Comparison of ENCODE assay signal across 2 cellular contexts in genomic region chr14:34139160-34140121, GRCh38.
TF ChIP-seq lines count a peak whose summit lies in the region.

No MANE protein-coding gene starts in this region.

TF ChIP-seq in HEK293, 187 proteins besides CTCF, POLR2A, EP300 and RAD21 (continued from another document):
- TF ChIP-seq PRDM10 (tag by site-specific recombination; IDR thresholded peaks at IDR 0.05) (0 out of 2 replicates have a peak, but pooled peaks have one; percentile 25), KLF1 (tag by site-specific recombination; IDR thresholded peaks at IDR 0.05) (peak; percentile 33; the same call in 1 of the 2 replicates), ZFP69B (tag by site-specific recombination; IDR thresholded peaks at IDR 0.05) (peak; percentile 72), ZSCAN16 (tag by site-specific recombination; IDR thresholded peaks at IDR 0.05) (peak; percentile 98), ZNF692 (tag by site-specific recombination; IDR thresholded peaks at IDR 0.05) (peak; percentile 55)

TF ChIP-seq in K562, 482 proteins besides CTCF, POLR2A, EP300 and RAD21 (continued from another document):
- TF ChIP-seq MGA (IDR thresholded peaks at IDR 0.05) (0 out of 2 replicates have a peak, but pooled peaks have one; percentile 18), ZNF592 (IDR thresholded peaks at IDR 0.05) (0 out of 2 replicates have a peak, but pooled peaks have one; percentile 29), FOXA3 (CRISPR knock-in tag; conservative IDR thresholded peaks at IDR 0.05 in 1 of 2, IDR thresholded peaks at IDR 0.05 in 1 of 2) (peak; percentile 87 to 88)
